19 cellular contexts compared by ENCODE assay signal in the genomic region with DNA sequence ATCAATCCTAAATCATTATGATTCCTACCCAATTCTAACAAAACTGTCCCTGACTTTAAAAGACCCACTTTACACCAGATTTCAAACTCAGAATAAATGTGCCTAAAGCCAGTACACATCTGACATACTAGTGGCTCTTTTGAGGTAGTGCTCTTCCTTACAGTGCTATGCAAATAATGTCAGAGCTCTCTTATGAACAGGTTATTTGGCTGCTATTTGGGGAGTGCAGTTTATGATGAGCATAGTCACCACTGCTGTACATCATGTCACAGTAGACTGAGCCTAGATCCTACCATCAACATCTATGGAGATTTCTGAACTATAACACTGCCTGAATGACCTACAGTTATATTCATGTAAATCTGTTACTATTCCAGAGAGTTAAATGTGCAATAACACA. TPM values are rescaled to one million over a fixed set of nuclear protein-coding genes. Genes with fewer than 3 reads are reported as not detected.
"Had no signal": no experiment of that assay in that cellular context is flagged by ENCODE, and none has a peak within 500 bp of the region (broad histone marks: within the 10 kb centered on the region; RNA-seq: fewer than 3 reads in every experiment).

No MANE protein-coding gene starts in this region.

- H3K27me3 ChIP-seq: cardiac muscle cell, spleen, vagina had no signal

- ATAC-seq: heart right ventricle, left lobe of liver, sciatic nerve had no signal

- H3K27ac ChIP-seq: cardiac muscle cell, heart right ventricle, spleen, tibial nerve, vagina had no signal

- H3K4me3 ChIP-seq: cardiac muscle cell, heart right ventricle, spleen, tibial nerve, vagina had no signal

- H3K9me3 ChIP-seq: heart right ventricle, spleen, tibial nerve, vagina had no signal

- H3K36me3 ChIP-seq: cardiac muscle cell, heart right ventricle, spleen, tibial nerve, vagina had no signal

- DNase-seq: activated CD4-positive, alpha-beta T cell treated with anti-CD3 and anti-CD28 coated beads, Interleukin-2, amount 10 ng/mL, durations not matched to agents 7 days and 5 days; activated CD8-positive, alpha-beta memory T cell treated with anti-CD3 and anti-CD28 coated beads for 24 hours; activated naive CD4-positive, alpha-beta T cell treated with Interleukin-2 at 50 U/mL for 16 hours; foreskin melanocyte; heart right ventricle; islet precursor cell; mesenchymal stem cell; occipital lobe; spleen; stimulated activated CD4-positive, alpha-beta T cell treated with anti-CD3 and anti-CD28 coated beads, Interleukin-1b, Interleukin-23, amount 100 ng/mL, for 48 hours; stimulated activated naive B cell treated with anti-CD40 and anti-IgM and Interleukin-4, amounts not matched to agents 10 μg/mL and 1 μg/mL and 100 μg/mL, for 72 hours had no signal

- H3K4me1 ChIP-seq: heart right ventricle, spleen, tibial nerve, vagina had no signal

RNA-seq across cellular contexts. Expression of gene PAGE5, which starts 50.4 kb away (rescaled TPM):
- total RNA-seq: activated CD4-positive, alpha-beta T cell treated with anti-CD3 and anti-CD28 coated beads, Interleukin-2, amount 10 ng/mL, durations not matched to agents 7 days and 5 days; cardiac muscle cell; heart right ventricle; natural killer cell treated with Interleukin-12 subunit alpha and Interleukin-12 subunit beta and Interleukin-15 and Interleukin-18, amount 100 ng/mL, for 72 hours; occipital lobe; pulmonary artery endothelial cell; sciatic nerve; spleen; subcutaneous adipose tissue; tibial nerve; vagina had no signal
